Comparison of ENCODE assay signal across 34 cellular contexts in the genomic region with DNA sequence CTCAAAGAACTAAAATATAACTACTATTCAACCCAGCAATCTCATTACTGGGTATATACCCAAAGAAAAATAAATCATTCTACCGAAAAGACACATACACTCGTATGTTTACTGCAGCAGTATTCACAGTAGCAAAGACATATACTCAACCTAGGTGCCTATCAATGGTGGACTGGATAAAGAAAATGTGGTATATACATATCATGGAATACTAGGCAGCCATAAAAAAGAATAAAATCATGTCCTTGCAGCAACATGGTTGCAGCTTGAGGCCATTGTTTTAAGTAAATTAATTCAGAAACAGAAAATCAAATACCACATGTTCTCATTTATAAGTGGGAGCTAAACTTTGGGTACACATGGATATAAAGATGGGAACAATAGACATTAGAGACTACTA.
"Had no signal": no experiment of that assay in that cellular context is flagged by ENCODE, and none has a peak within 500 bp of the region (broad histone marks: within the 10 kb centered on the region; RNA-seq: fewer than 3 reads in every experiment).

No MANE protein-coding gene starts in this region.

- H3K9me3 ChIP-seq: MG63 had no signal

- DNase-seq: Karpas-422, Kasumi-1, MG63, MM.1S, MV-4-11, NCI-H1048, NCI-H1092, NCI-H1092 treated with DMSO at 0.1 percent for 48 hours, NCI-H1105, NCI-H1105 treated with DMSO at 0.1 percent for 48 hours, NCI-H1417, NCI-H1417 treated with DMSO at 0.1 percent for 48 hours, NCI-H1436, NCI-H1436 treated with DMSO at 0.1 percent for 48 hours, NCI-H146, NCI-H1694, NCI-H1694 treated with DMSO at 0.1 percent for 48 hours, NCI-H187, NCI-H187 treated with DMSO at 0.1 percent for 48 hours, NCI-H1930, NCI-H2029, NCI-H2029 treated with DMSO at 0.1 percent for 48 hours, NCI-H2081, NCI-H2081 treated with DMSO at 0.1 percent for 48 hours, NCI-H2107, NCI-H2171, NCI-H2171 treated with DMSO at 0.1 percent for 48 hours, NCI-H2227 treated with DMSO at 0.1 percent for 48 hours, NCI-H226, NCI-H345, NCI-H446, NCI-H446 treated with DMSO at 0.1 percent for 48 hours, NCI-H510A, NCI-H510A treated with DMSO at 0.1 percent for 48 hours had no signal

- H3K36me3 ChIP-seq: MG63 had no signal

- H3K4me3 ChIP-seq: MG63 had no signal
